In the genomic region with DNA sequence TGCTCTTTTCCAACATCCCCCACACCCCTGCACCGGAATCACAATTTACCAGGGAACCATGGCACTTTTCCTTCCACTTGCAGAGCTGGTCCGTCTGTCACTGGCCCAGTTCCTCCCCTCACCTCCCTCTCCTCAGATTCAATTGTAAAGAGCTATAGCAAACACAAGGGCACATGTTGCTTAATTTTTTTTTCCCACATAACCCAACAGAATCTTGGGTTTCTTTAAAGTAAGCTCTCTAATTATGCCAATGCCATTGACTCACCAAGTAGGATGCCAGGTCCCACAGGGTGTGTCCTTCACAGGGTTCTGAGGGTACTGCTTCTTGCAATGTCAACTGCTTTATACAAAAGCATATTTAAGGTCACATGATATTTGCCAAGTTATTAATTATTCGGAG, we compare ENCODE assay signal across 14 cellular contexts.
DNase-seq lines count a peak whose midpoint lies in the region; ATAC-seq and TF ChIP-seq lines count a peak whose summit lies in the region.
"Had no signal": no experiment of that assay in that cellular context is flagged by ENCODE, and none has a peak within 500 bp of the region (broad histone marks: within the 10 kb centered on the region; RNA-seq: fewer than 3 reads in every experiment).

No MANE protein-coding gene starts in this region.

- H3K27me3 Mint-ChIP-seq in CD8-positive, alpha-beta T cell (ENCODE audit: low read depth): peaks cover 10% of the 10 kb centered on the region

- 82% methylated on average over 3 of the region's 3 CpGs for WGBS in right lobe of liver (ENCODE audit: insufficient coverage, low coverage, low lambda C conversion rate, missing lambda C conversion rate)

- DNase-seq in Daoy (ENCODE audit: low read depth) (peak; percentile 23), NCI-H69 (lab: John Stamatoyannopoulos, UW) (peak; percentile 76), fibroblast of peridontal ligament (ENCODE audit: extremely low read depth) (peak; percentile 1), upper lobe of right lung (no peak), right lobe of liver (no peak)
- DNase-seq in CD8-positive, alpha-beta T cell: no peak
- DNase-seq: BE2C, DMS53, GOT3 had no signal

- no peaks in the 10 kb centered on the region for H3K36me3 Mint-ChIP-seq in CD8-positive, alpha-beta T cell

- no peaks in the 10 kb centered on the region for H3K4me1 Mint-ChIP-seq in CD8-positive, alpha-beta T cell (ENCODE audit: low read depth)

- no peak overlapping the region for H3K27ac Mint-ChIP-seq in CD8-positive, alpha-beta T cell

- H3K27ac ChIP-seq in upper lobe of right lung (no peak overlapping the region), right lobe of liver (no peak overlapping the region)
- H3K27ac ChIP-seq in CD8-positive, alpha-beta T cell (ENCODE audit: low read depth, low read length): no peak overlapping the region
- H3K27ac ChIP-seq: C4-2B, KMS-11 had no signal

- TF ChIP-seq CTCF in upper lobe of right lung (IDR thresholded peaks at IDR 0.05) (no peak), right lobe of liver (IDR thresholded peaks at IDR 0.05) (no peak)
- TF ChIP-seq CTCF in CD8-positive, alpha-beta T cell (IDR thresholded peaks at IDR 0.05): no peak

- no peaks in the 10 kb centered on the region for H3K27me3 ChIP-seq in upper lobe of right lung
- H3K27me3 ChIP-seq in CD8-positive, alpha-beta T cell (ENCODE audit: insufficient read depth, low read length): no peaks in the 10 kb centered on the region
- H3K27me3 ChIP-seq in right lobe of liver: no peaks in the 10 kb centered on the region
- H3K27me3 ChIP-seq: BE2C had no signal

- POLR2A ChIA-PET in CD8-positive, alpha-beta T cell (lab: Charles Lee): no interaction called here

- H3K9me3 ChIP-seq in upper lobe of right lung (no peaks in the 10 kb centered on the region), right lobe of liver (no peaks in the 10 kb centered on the region)
- no peaks in the 10 kb centered on the region for H3K9me3 ChIP-seq in CD8-positive, alpha-beta T cell (ENCODE audit: low read length)
- H3K9me3 ChIP-seq: BE2C, HAP-1 had no signal

- H3K9me3 Mint-ChIP-seq in CD8-positive, alpha-beta T cell: no peaks in the 10 kb centered on the region

- H3K4me1 ChIP-seq in upper lobe of right lung: no peaks in the 10 kb centered on the region
- no peaks in the 10 kb centered on the region for H3K4me1 ChIP-seq in CD8-positive, alpha-beta T cell (ENCODE audit: insufficient read depth, low read length)
- no peaks in the 10 kb centered on the region for H3K4me1 ChIP-seq in right lobe of liver

- H3K4me3 ChIP-seq in upper lobe of right lung (no peak overlapping the region), right lobe of liver (no peak overlapping the region)
- H3K4me3 ChIP-seq in CD8-positive, alpha-beta T cell (ENCODE audit: low read depth, low read length): no peak overlapping the region
- H3K4me3 ChIP-seq: HAP-1 had no signal

- no peak for TF ChIP-seq POLR2A in right lobe of liver (IDR thresholded peaks at IDR 0.05)

- intact Hi-C loops in upper lobe of right lung (cut with DNase I): no loop called here
- intact Hi-C loops in CD8-positive, alpha-beta T cell (cut with DNase I, micrococcal nuclease): no loop called here
- intact Hi-C loops in right lobe of liver (cut with DNase I): no loop called here

- H3K36me3 ChIP-seq in upper lobe of right lung: no peaks in the 10 kb centered on the region
- no peaks in the 10 kb centered on the region for H3K36me3 ChIP-seq in CD8-positive, alpha-beta T cell (ENCODE audit: insufficient read depth, low read length)
- no peaks in the 10 kb centered on the region for H3K36me3 ChIP-seq in right lobe of liver
- H3K36me3 ChIP-seq: BE2C, HAP-1 had no signal

- ATAC-seq in upper lobe of right lung (peak; percentile 70), right lobe of liver (no peak), HG03097 (IDR thresholded peaks at IDR 0.05; ENCODE audit: low FRiP score, unreplicated experiment) (no peak)
- no peak for ATAC-seq in CD8-positive, alpha-beta T cell
- ATAC-seq: HepG2 had no signal

- H3K4me3 Mint-ChIP-seq in CD8-positive, alpha-beta T cell: no peak overlapping the region

- CTCF ChIA-PET in CD8-positive, alpha-beta T cell (lab: Charles Lee): no interaction called here

Comparison
In these comparisons a context has a peak if more than half of its experiments do, and no peak if none do; other contexts are left out.
1. DNase-seq: peak in Daoy (single experiment), NCI-H69 (single experiment) and fibroblast of peridontal ligament (single experiment); none in upper lobe of right lung (single experiment), CD8-positive, alpha-beta T cell (0 of 7) and right lobe of liver (0 of 3).